Comparison of ENCODE assay signal across 3 cellular contexts in genomic region chr2:37168217-37168981, GRCh38.
TF ChIP-seq lines count a peak whose summit lies in the region.

No MANE protein-coding gene starts in this region.

TF ChIP-seq in Ishikawa, 13 proteins besides CTCF, POLR2A, EP300 and RAD21:
- TF ChIP-seq USF1 (IDR thresholded peaks at IDR 0.05) (no peak), CEBPB (IDR thresholded peaks at IDR 0.05) (peak; percentile 79)

TF ChIP-seq in SK-N-SH, 30 proteins besides CTCF, POLR2A, EP300 and RAD21:
- peak; percentile 67 for TF ChIP-seq SMC3 (IDR thresholded peaks at IDR 0.05; ENCODE audit: low read depth, low read length)
- 0 out of 2 replicates have a peak, but pooled peaks have one; percentile 43 for TF ChIP-seq RCOR1 (IDR thresholded peaks at IDR 0.05; ENCODE audit: low read length)
- TF ChIP-seq GATA2 (CRISPR knock-in tag; IDR thresholded peaks at IDR 0.05) = no peak
- no peak for TF ChIP-seq FOXM1 (IDR thresholded peaks at IDR 0.05; ENCODE audit: low read depth)
- no peak for TF ChIP-seq USF1 (IDR thresholded peaks at IDR 0.05; ENCODE audit: borderline replicate concordance, low read depth)
- no peak for TF ChIP-seq MEF2A (IDR thresholded peaks at IDR 0.05; ENCODE audit: borderline replicate concordance, low read depth)

TF ChIP-seq in H1, 55 proteins besides CTCF, POLR2A, EP300 and RAD21:
- no peak for TF ChIP-seq SP2 (IDR thresholded peaks at IDR 0.05; ENCODE audit: low read length)
- TF ChIP-seq E2F6 (IDR thresholded peaks at IDR 0.05) = no peak
- no peak for TF ChIP-seq GTF2F1 (IDR thresholded peaks at IDR 0.05; ENCODE audit: borderline replicate concordance, low read depth, low read length)
- peak; percentile 53 for TF ChIP-seq CHD7 (IDR thresholded peaks at IDR 0.05; ENCODE audit: insufficient replicate concordance, low read length)
- TF ChIP-seq CEBPB (IDR thresholded peaks at IDR 0.05; ENCODE audit: low read depth, low read length) = peak; percentile 89
